ENCODE assay signal across 1 cellular context in genomic region chr1:200670215-200671118, GRCh38.
TF ChIP-seq lines count a peak whose summit lies in the region.

No MANE protein-coding gene starts in this region.

TF ChIP-seq in HepG2, 621 proteins besides CTCF, POLR2A, EP300 and RAD21 (continued from another document and continues in another):
- TF ChIP-seq, protein P1, sequence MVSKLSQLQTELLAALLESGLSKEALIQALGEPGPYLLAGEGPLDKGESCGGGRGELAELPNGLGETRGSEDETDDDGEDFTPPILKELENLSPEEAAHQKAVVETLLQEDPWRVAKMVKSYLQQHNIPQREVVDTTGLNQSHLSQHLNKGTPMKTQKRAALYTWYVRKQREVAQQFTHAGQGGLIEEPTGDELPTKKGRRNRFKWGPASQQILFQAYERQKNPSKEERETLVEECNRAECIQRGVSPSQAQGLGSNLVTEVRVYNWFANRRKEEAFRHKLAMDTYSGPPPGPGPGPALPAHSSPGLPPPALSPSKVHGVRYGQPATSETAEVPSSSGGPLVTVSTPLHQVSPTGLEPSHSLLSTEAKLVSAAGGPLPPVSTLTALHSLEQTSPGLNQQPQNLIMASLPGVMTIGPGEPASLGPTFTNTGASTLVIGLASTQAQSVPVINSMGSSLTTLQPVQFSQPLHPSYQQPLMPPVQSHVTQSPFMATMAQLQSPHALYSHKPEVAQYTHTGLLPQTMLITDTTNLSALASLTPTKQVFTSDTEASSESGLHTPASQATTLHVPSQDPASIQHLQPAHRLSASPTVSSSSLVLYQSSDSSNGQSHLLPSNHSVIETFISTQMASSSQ (IDR thresholded peaks at IDR 0.05; ENCODE audit: low read depth): no peak
- TF ChIP-seq, protein P1 (CRISPR knock-in tag; IDR thresholded peaks at IDR 0.05; ENCODE audit: borderline replicate concordance): no peak
- TF ChIP-seq AKAP8 (CRISPR knock-in tag; IDR thresholded peaks at IDR 0.05) (no peak), ZNF781 (CRISPR knock-in tag; IDR thresholded peaks at IDR 0.05; ENCODE audit: borderline replicate concordance, not compliant biosample characterization) (no peak), DPF2 (CRISPR knock-in tag; IDR thresholded peaks at IDR 0.05; ENCODE audit: borderline replicate concordance, low read depth) (no peak), FOXK2 (IDR thresholded peaks at IDR 0.05) (no peak), ZEB1 (IDR thresholded peaks at IDR 0.05; ENCODE audit: insufficient replicate concordance, low read depth) (no peak), ZNF430 (CRISPR knock-in tag; IDR thresholded peaks at IDR 0.05) (no peak), ZNF839 (CRISPR knock-in tag; IDR thresholded peaks at IDR 0.05; ENCODE audit: borderline replicate concordance) (no peak), AHDC1 (CRISPR knock-in tag; IDR thresholded peaks at IDR 0.05; ENCODE audit: borderline replicate concordance) (no peak), GATA4 (IDR thresholded peaks at IDR 0.05; ENCODE audit: borderline replicate concordance, low read depth) (no peak), ZFP36 (IDR thresholded peaks at IDR 0.05; ENCODE audit: borderline replicate concordance, low read depth, low read length, partially characterized antibody) (no peak), DR1 (CRISPR knock-in tag; IDR thresholded peaks at IDR 0.05) (peak; percentile 9; the same call in 1 of the 2 replicates), ZKSCAN5 (CRISPR knock-in tag; IDR thresholded peaks at IDR 0.05) (no peak), KDM5B (CRISPR knock-in tag; IDR thresholded peaks at IDR 0.05; ENCODE audit: borderline replicate concordance) (no peak), HOXD1 (CRISPR knock-in tag; IDR thresholded peaks at IDR 0.05) (no peak), SP2 (CRISPR knock-in tag; IDR thresholded peaks at IDR 0.05) (no peak), ZFP1 (CRISPR knock-in tag; IDR thresholded peaks at IDR 0.05) (no peak), GRHL1 (CRISPR knock-in tag; conservative IDR thresholded peaks at IDR 0.05) (no peak), SAP130 (CRISPR knock-in tag; IDR thresholded peaks at IDR 0.05; ENCODE audit: low read depth) (peak; percentile 20; the same call in 1 of the 2 replicates), ZFAT (CRISPR knock-in tag; conservative IDR thresholded peaks at IDR 0.05) (no peak), IKZF1 (IDR thresholded peaks at IDR 0.05) (no peak), ZNF18 (CRISPR knock-in tag; IDR thresholded peaks at IDR 0.05; ENCODE audit: insufficient replicate concordance) (no peak), ZNF75D (CRISPR knock-in tag; IDR thresholded peaks at IDR 0.05; ENCODE audit: borderline replicate concordance) (no peak), SPEN (CRISPR knock-in tag; IDR thresholded peaks at IDR 0.05; ENCODE audit: low read depth) (no peak), NKX3-1 (CRISPR knock-in tag; IDR thresholded peaks at IDR 0.05) (0 out of 2 replicates have a peak, but pooled peaks have one; percentile 23), ZNF891 (CRISPR knock-in tag; IDR thresholded peaks at IDR 0.05) (no peak), ZNF777 (CRISPR knock-in tag; IDR thresholded peaks at IDR 0.05) (no peak), CAMTA2 (CRISPR knock-in tag; IDR thresholded peaks at IDR 0.05; ENCODE audit: borderline replicate concordance) (no peak), MYC (CRISPR knock-in tag; IDR thresholded peaks at IDR 0.05; ENCODE audit: borderline replicate concordance) (0 out of 2 replicates have a peak, but pooled peaks have one; percentile 31), JUND (CRISPR knock-in tag; IDR thresholded peaks at IDR 0.05) (no peak), SP140L (CRISPR knock-in tag; IDR thresholded peaks at IDR 0.05; ENCODE audit: borderline replicate concordance) (no peak), CHCHD3 (CRISPR knock-in tag; IDR thresholded peaks at IDR 0.05) (no peak), CCDC6 (CRISPR knock-in tag; IDR thresholded peaks at IDR 0.05) (no peak), SOX13 (IDR thresholded peaks at IDR 0.05) (no peak), SOX13 (CRISPR knock-in tag; conservative IDR thresholded peaks at IDR 0.05 in 1 of 2, IDR thresholded peaks at IDR 0.05 in 1 of 2) (no peak; a peak in 1 of 4 replicates), CEBPZ (IDR thresholded peaks at IDR 0.05; ENCODE audit: low read length) (no peak), KAT7 (CRISPR knock-in tag; IDR thresholded peaks at IDR 0.05; ENCODE audit: borderline replicate concordance) (no peak), NFYC (CRISPR knock-in tag; IDR thresholded peaks at IDR 0.05) (no peak)
- TF ChIP-seq, protein P2, sequence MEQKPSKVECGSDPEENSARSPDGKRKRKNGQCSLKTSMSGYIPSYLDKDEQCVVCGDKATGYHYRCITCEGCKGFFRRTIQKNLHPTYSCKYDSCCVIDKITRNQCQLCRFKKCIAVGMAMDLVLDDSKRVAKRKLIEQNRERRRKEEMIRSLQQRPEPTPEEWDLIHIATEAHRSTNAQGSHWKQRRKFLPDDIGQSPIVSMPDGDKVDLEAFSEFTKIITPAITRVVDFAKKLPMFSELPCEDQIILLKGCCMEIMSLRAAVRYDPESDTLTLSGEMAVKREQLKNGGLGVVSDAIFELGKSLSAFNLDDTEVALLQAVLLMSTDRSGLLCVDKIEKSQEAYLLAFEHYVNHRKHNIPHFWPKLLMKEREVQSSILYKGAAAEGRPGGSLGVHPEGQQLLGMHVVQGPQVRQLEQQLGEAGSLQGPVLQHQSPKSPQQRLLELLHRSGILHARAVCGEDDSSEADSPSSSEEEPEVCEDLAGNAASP (CRISPR knock-in tag; IDR thresholded peaks at IDR 0.05; ENCODE audit: borderline replicate concordance): no peak
- TF ChIP-seq, protein P3, sequence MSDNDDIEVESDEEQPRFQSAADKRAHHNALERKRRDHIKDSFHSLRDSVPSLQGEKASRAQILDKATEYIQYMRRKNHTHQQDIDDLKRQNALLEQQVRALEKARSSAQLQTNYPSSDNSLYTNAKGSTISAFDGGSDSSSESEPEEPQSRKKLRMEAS (IDR thresholded peaks at IDR 0.05): peak; percentile 79
- TF ChIP-seq, protein P4, sequence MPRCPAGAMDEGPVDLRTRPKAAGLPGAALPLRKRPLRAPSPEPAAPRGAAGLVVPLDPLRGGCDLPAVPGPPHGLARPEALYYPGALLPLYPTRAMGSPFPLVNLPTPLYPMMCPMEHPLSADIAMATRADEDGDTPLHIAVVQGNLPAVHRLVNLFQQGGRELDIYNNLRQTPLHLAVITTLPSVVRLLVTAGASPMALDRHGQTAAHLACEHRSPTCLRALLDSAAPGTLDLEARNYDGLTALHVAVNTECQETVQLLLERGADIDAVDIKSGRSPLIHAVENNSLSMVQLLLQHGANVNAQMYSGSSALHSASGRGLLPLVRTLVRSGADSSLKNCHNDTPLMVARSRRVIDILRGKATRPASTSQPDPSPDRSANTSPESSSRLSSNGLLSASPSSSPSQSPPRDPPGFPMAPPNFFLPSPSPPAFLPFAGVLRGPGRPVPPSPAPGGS (CRISPR knock-in tag; IDR thresholded peaks at IDR 0.05): no peak
